Comparison of ENCODE assay signal across 13 cellular contexts in the genomic region with DNA sequence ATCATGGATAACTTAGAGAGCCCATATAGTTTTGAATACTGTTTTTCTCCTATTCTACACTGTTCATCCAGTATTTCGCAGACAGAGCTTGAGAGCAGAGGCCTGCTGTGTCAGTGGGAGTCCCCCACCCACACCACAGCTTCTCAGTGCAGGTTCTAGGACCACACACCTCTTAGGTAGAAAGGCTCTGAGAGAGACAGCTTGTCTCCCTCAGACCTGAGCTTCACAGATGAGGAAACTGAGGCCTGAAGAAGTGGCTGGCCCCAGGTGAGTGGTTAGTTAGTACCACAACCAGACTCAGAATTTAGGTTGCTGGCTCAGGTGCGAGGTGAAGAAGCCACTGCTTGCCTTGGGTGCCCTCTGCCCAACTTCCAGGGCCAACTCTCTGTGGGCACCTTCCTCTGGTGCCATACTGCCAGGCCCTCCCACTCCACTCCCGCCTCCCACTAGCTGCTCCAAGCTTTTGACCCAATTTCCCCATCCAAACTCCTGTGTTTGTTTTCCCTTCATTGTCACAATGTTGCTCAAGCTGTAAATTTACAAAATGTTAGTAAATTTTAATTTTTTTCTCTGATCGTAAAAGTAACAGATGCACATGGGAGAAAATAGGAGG.
"Had no signal": no experiment of that assay in that cellular context is flagged by ENCODE, and none has a peak within 500 bp of the region (broad histone marks: within the 10 kb centered on the region; RNA-seq: fewer than 3 reads in every experiment).

No MANE protein-coding gene starts in this region.

- H3K4me3 ChIP-seq: ascending aorta, dorsolateral prefrontal cortex, lung, suprapubic skin had no signal

- H3K27me3 ChIP-seq: ascending aorta, dorsolateral prefrontal cortex, suprapubic skin had no signal

- H3K36me3 ChIP-seq: ascending aorta, suprapubic skin had no signal

- H3K27me3 Mint-ChIP-seq: activated naive CD8-positive, alpha-beta T cell; naive B cell had no signal

- H3K9me3 ChIP-seq: ascending aorta, suprapubic skin had no signal

- ATAC-seq: left cardiac atrium, WTC11 had no signal

- H3K36me3 Mint-ChIP-seq: activated naive CD8-positive, alpha-beta T cell; naive B cell; WTC11 had no signal

- DNase-seq: dorsolateral prefrontal cortex, glutamatergic neuron, left cardiac atrium, naive B cell, retina, SHP77 treated with DMSO at 0.1 percent for 48 hours had no signal

- H3K4me3 Mint-ChIP-seq: activated naive CD8-positive, alpha-beta T cell; naive B cell; T-helper 1 cell treated with Interleukin-12 subunit alpha and Interleukin-12 subunit beta and Interleukin-4 antibody, amounts not matched to agents 30 μg/mL and 1 μg/mL, for 36 hours; WTC11 had no signal

- H3K9me3 Mint-ChIP-seq: naive B cell; T-helper 1 cell treated with Interleukin-12 subunit alpha and Interleukin-12 subunit beta and Interleukin-4 antibody, amounts not matched to agents 30 μg/mL and 1 μg/mL, for 36 hours; WTC11 had no signal

- H3K4me1 ChIP-seq: ascending aorta, parathyroid adenoma had no signal

- H3K27ac ChIP-seq: ascending aorta, dorsolateral prefrontal cortex, parathyroid adenoma, suprapubic skin had no signal

- H3K27ac Mint-ChIP-seq: activated naive CD8-positive, alpha-beta T cell; T-helper 1 cell treated with Interleukin-12 subunit alpha and Interleukin-12 subunit beta and Interleukin-4 antibody, amounts not matched to agents 30 μg/mL and 1 μg/mL, for 36 hours; WTC11 had no signal
